Comparison of ENCODE assay signal across 23 cellular contexts in genomic region chr7:42400373-42400772, GRCh38.
"Had no signal": no experiment of that assay in that cellular context is flagged by ENCODE, and none has a peak within 500 bp of the region (broad histone marks: within the 10 kb centered on the region; RNA-seq: fewer than 3 reads in every experiment).

No MANE protein-coding gene starts in this region.

- H3K27ac ChIP-seq: neutrophil, pancreas, prostate gland, skin epidermis, spleen, suprapubic skin, testis, tibial artery, transverse colon, upper lobe of right lung, uterus had no signal

- DNase-seq: naive thymus-derived CD8-positive, alpha-beta T cell; nephron progenitor cell; nucleus accumbens; pancreas; right cardiac atrium; spleen; stimulated activated CD4-positive, alpha-beta T cell treated with anti-CD3 and anti-CD28 coated beads, Interleukin-12 subunit alpha, Interleukin-12 subunit beta, amount 100 ng/mL, for 4 hours; stimulated activated CD4-positive, alpha-beta T cell treated with anti-CD3 and anti-CD28 coated beads, Interleukin-1b, Interleukin-23, amount 100 ng/mL, for 48 hours; stimulated activated CD4-positive, alpha-beta T cell treated with anti-CD3 and anti-CD28 coated beads, Interleukin-4, amount 100 ng/mL, for 1 hour; stimulated activated CD4-positive, alpha-beta T cell treated with anti-CD3 and anti-CD28 coated beads, Interleukin-4, amount 100 ng/mL, for 4 hours; stimulated activated CD8-positive, alpha-beta memory T cell treated with anti-CD3 and anti-CD28 coated beads, Interleukin-4, amount 100 ng/mL, for 48 hours; stimulated activated naive CD4-positive, alpha-beta T cell; stimulated activated naive CD8-positive, alpha-beta T cell treated with anti-CD3 and anti-CD28 coated beads, Interleukin-15, amount 100 ng/mL, for 72 hours; stimulated activated naive CD8-positive, alpha-beta T cell treated with anti-CD3 and anti-CD28 coated beads, Interleukin-15, Interleukin-2, amounts not matched to agents 100 U/mL and 50 U/mL, for 24 hours; testis; tibial artery; transverse colon; upper lobe of right lung; uterus had no signal
